20 cellular contexts compared by ENCODE assay signal in genomic region chr6:119716668-119717270, GRCh38.
DNase-seq lines count a peak whose midpoint lies in the region; ATAC-seq, FAIRE-seq and TF ChIP-seq lines count a peak whose summit lies in the region.
"Had no signal": no experiment of that assay in that cellular context is flagged by ENCODE, and none has a peak within 500 bp of the region (broad histone marks: within the 10 kb centered on the region; RNA-seq: fewer than 3 reads in every experiment).

No MANE protein-coding gene starts in this region.

- in situ Hi-C loops in brain microvascular endothelial cell (cut with HindIII; ENCODE audit: low pct_ligation_motif_present, low sequenced_read_pairs) = no loop called here

- no peak overlapping the region for H2BK20ac ChIP-seq in H1 (ENCODE audit: low read length)

- no TSS peak for BruUV-seq in PC-9 (replicated peaks; lab: Mats Ljungman, UMichigan)

- H3K27ac ChIP-seq in PC-9 = peak overlapping the region; percentile 83
- H3K27ac ChIP-seq in H1 (ENCODE audit: low read depth, low read length) = 0 out of 2 replicates have a peak overlapping the region, but pooled peaks have one; percentile 19
- H3K27ac ChIP-seq in brain microvascular endothelial cell = no peak overlapping the region
- H3K27ac ChIP-seq: BLaER1 had no signal

- WGBS in H1 (ENCODE audit: extremely low coverage in 1 of 2, insufficient coverage in 1 of 2, insufficient read length in 1 of 2, insufficient replicate concordance in 2 of 2, low coverage in 1 of 2, low lambda C conversion rate in 2 of 2, missing lambda C conversion rate in 1 of 2), 2 experiments = 94% methylated on average over 2 of the region's 2 CpGs; no CpG with 5 or more reads in 1 of the 2 experiments

- no peaks in the 10 kb centered on the region for H3K36me3 ChIP-seq in PC-9 (ENCODE audit: low read depth)
- H3K36me3 ChIP-seq in H1 (ENCODE audit: control insufficient read depth in 2 of 4, insufficient read depth in 4 of 4, low read length in 3 of 4) = no peaks in the 10 kb centered on the region
- no peaks in the 10 kb centered on the region for H3K36me3 ChIP-seq in brain microvascular endothelial cell (replicated peaks)
- H3K36me3 ChIP-seq: BLaER1 had no signal

- no peaks in the 10 kb centered on the region for H3K36me3 Mint-ChIP-seq in stimulated activated effector memory CD8-positive, alpha-beta T cell treated with anti-CD3 and anti-CD28 coated beads, Interleukin-12 subunit alpha, Interleukin-12 subunit beta, amount 100 ng/mL, for 72 hours
- H3K36me3 Mint-ChIP-seq: CD4-positive, alpha-beta memory T cell had no signal

- no peak overlapping the region for H3K14ac ChIP-seq in H1 (ENCODE audit: insufficient read length)

- H3K9me3 ChIP-seq in PC-9 (ENCODE audit: insufficient read depth, low read depth) (no peaks in the 10 kb centered on the region; the same call in 1 of the 2 replicates), H1 (ENCODE audit: insufficient read depth in 2 of 2, low read depth in 1 of 2, low read length in 1 of 2) (no peaks in the 10 kb centered on the region)
- H3K9me3 ChIP-seq: BLaER1 had no signal

- H2BK15ac ChIP-seq in H1 (ENCODE audit: low read length) = no peak overlapping the region

- TF ChIP-seq CTCF in PC-9 (conservative IDR thresholded peaks at IDR 0.05) (no peak), H1 (IDR thresholded peaks at IDR 0.05; ENCODE audit: control extremely low read depth in 1 of 3, insufficient read depth in 1 of 3, low read depth in 1 of 3, low read length in 3 of 3) (no peak), brain microvascular endothelial cell (IDR thresholded peaks at IDR 0.05; ENCODE audit: low read depth, low read length, missing control alignments) (no peak)

- peaks cover 45% of the 10 kb centered on the region for H3K4me1 ChIP-seq in PC-9 (replicated peaks; ENCODE audit: insufficient read depth)
- peaks cover 0 to 10% (median 3%) of the 10 kb centered on the region in 4 experiments; a peak in 2 of 7 replicates for H3K4me1 ChIP-seq in H1 (replicated peaks in 1 of 4; ENCODE audit: control insufficient read depth in 3 of 4, insufficient read depth in 4 of 4, low read length in 3 of 4)
- H3K4me1 ChIP-seq: BLaER1 had no signal

- DNase-seq in D341Med (ENCODE audit: low spot score) = peak; percentile 27
- DNase-seq in PC-9 = no peak
- no peak for DNase-seq in H1 (ENCODE audit: low read depth in 1 of 2, low spot score in 2 of 2)
- DNase-seq in stimulated activated effector memory CD8-positive, alpha-beta T cell treated with anti-CD3 and anti-CD28 coated beads, Interleukin-12 subunit alpha, Interleukin-12 subunit beta, amount 100 ng/mL, for 72 hours (ENCODE audit: low spot score in 2 of 2) = no peak
- no peak for DNase-seq in hypothalamus (lab: John Stamatoyannopoulos, UW)
- no peak for DNase-seq in brain microvascular endothelial cell
- no peak for DNase-seq in T-helper 2 cell
- DNase-seq: 8988T; Calu3; CD4-positive, alpha-beta memory T cell; DMS 273 treated with DMSO at 0.1 percent for 48 hours; DMS53; DND-41; EL; HCEC 1CT; IMR-90 had no signal

- H3K4me1 Mint-ChIP-seq in stimulated activated effector memory CD8-positive, alpha-beta T cell treated with anti-CD3 and anti-CD28 coated beads, Interleukin-12 subunit alpha, Interleukin-12 subunit beta, amount 100 ng/mL, for 72 hours = no peaks in the 10 kb centered on the region

- H3K79me2 ChIP-seq in PC-9 (ENCODE audit: low read depth) (no peaks in the 10 kb centered on the region), H1 (ENCODE audit: control insufficient read depth in 1 of 2, insufficient read depth in 2 of 2, low read length in 2 of 2) (no peaks in the 10 kb centered on the region)

- TF ChIP-seq POLR2A in H1 (IDR thresholded peaks at IDR 0.05; ENCODE audit: control extremely low read depth in 1 of 2, low read depth in 2 of 2, low read length in 2 of 2) = no peak

- no peak overlapping the region for H2AK5ac ChIP-seq in H1 (ENCODE audit: low read depth, low read length)

- no peak overlapping the region for H3K9ac ChIP-seq in H1 (replicated peaks in 1 of 4; ENCODE audit: extremely low read depth in 1 of 4, low read depth in 3 of 4, low read length in 3 of 4)
- H3K9ac ChIP-seq: BLaER1 had no signal

- no peak overlapping the region for H2BK120ac ChIP-seq in H1 (replicated peaks; ENCODE audit: low read depth, low read length)

- no peaks in the 10 kb centered on the region for H3K27me3 ChIP-seq in PC-9 (ENCODE audit: insufficient read depth, low read depth)
- no peaks in the 10 kb centered on the region for H3K27me3 ChIP-seq in H1 (replicated peaks in 1 of 4; ENCODE audit: control insufficient read depth in 3 of 4, extremely low read depth in 1 of 4, insufficient read depth in 3 of 4, low read length in 3 of 4)
- no peaks in the 10 kb centered on the region for H3K27me3 ChIP-seq in brain microvascular endothelial cell (replicated peaks)
- H3K27me3 ChIP-seq: BLaER1 had no signal

- no peaks in the 10 kb centered on the region for H3K79me1 ChIP-seq in H1 (ENCODE audit: low read depth, low read length)

- no peak overlapping the region for H3K23ac ChIP-seq in H1 (ENCODE audit: insufficient read length)

- CTCF ChIA-PET in PC-9 (lab: Charles Lee) = no interaction called here
- CTCF ChIA-PET in H1 (lab: Charles Lee; ENCODE audit: partially characterized antibody) = interaction anchor here (0.5 to 3.0 kb wide), 3 partner anchors 11 to 265 kb away, joined by 3 to 12 read pairs (median 3); no protein-coding TSS in a partner anchor

- H4K8ac ChIP-seq in H1 (ENCODE audit: extremely low read depth, insufficient read depth, low read length) = no peak overlapping the region

- H4K5ac ChIP-seq in H1 (ENCODE audit: insufficient read length, low read depth, low read length) = no peak overlapping the region

- POLR2A ChIA-PET in PC-9 (lab: Charles Lee; ENCODE audit: unreplicated experiment) (no interaction called here), H1 (lab: Charles Lee; ENCODE audit: partially characterized antibody) (no interaction called here)

- intact Hi-C loops in PC-9 (cut with micrococcal nuclease; ENCODE audit: unreplicated experiment) = no loop called here

- ATAC-seq in stimulated activated effector memory CD8-positive, alpha-beta T cell treated with anti-CD3 and anti-CD28 coated beads, Interleukin-12 subunit alpha, Interleukin-12 subunit beta, amount 100 ng/mL, for 72 hours = peak; percentile 32
- ATAC-seq: GM12878 had no signal

- TF ChIP-seq EP300 in H1 (IDR thresholded peaks at IDR 0.05; ENCODE audit: borderline replicate concordance in 1 of 2, low read depth in 2 of 2, low read length in 2 of 2) = no peak

- H3K27ac Mint-ChIP-seq in stimulated activated effector memory CD8-positive, alpha-beta T cell treated with anti-CD3 and anti-CD28 coated beads, Interleukin-12 subunit alpha, Interleukin-12 subunit beta, amount 100 ng/mL, for 72 hours = no peak overlapping the region
- H3K27ac Mint-ChIP-seq: CD4-positive, alpha-beta memory T cell had no signal

- no peak for FAIRE-seq in H1 (lab: Jason Lieb, UNC)
- FAIRE-seq: GM12878, HTR-8/SVneo had no signal

- no peak for TF ChIP-seq RAD21 in H1 (IDR thresholded peaks at IDR 0.05 in 1 of 2, conservative IDR thresholded peaks at IDR 0.05 in 1 of 2; ENCODE audit: low read depth in 2 of 2, low read length in 2 of 2)

- no peaks in the 10 kb centered on the region; the same call in 1 of the 2 replicates for H3K9me2 ChIP-seq in PC-9 (ENCODE audit: insufficient read depth)

- H3K4me3 ChIP-seq in PC-9 (no peak overlapping the region), H1 (ENCODE audit: extremely low read depth in 1 of 4, insufficient read depth in 2 of 4, low read depth in 3 of 4, low read length in 4 of 4) (no peak overlapping the region), brain microvascular endothelial cell (ENCODE audit: low read depth, low read length) (no peak overlapping the region)
- H3K4me3 ChIP-seq: BLaER1, GM12878 had no signal

- peak overlapping the region; percentile 36; the same call in 1 of the 2 replicates for H2AFZ ChIP-seq in PC-9
- H2AFZ ChIP-seq in H1 (ENCODE audit: low read length) = peak overlapping the region; percentile 8; the same call in 1 of the 2 replicates

- H3K56ac ChIP-seq in H1 (replicated peaks; ENCODE audit: insufficient read length, low read depth, low read length) = no peak overlapping the region

- no peaks in the 10 kb centered on the region for H3K9me3 Mint-ChIP-seq in stimulated activated effector memory CD8-positive, alpha-beta T cell treated with anti-CD3 and anti-CD28 coated beads, Interleukin-12 subunit alpha, Interleukin-12 subunit beta, amount 100 ng/mL, for 72 hours
- H3K9me3 Mint-ChIP-seq: CD4-positive, alpha-beta memory T cell had no signal

- H4K20me1 ChIP-seq in PC-9 (ENCODE audit: insufficient read depth) (no peaks in the 10 kb centered on the region), H1 (replicated peaks in 1 of 2; ENCODE audit: control insufficient read depth in 1 of 2, insufficient read depth in 2 of 2, low read length in 2 of 2) (no peaks in the 10 kb centered on the region)
- H4K20me1 ChIP-seq: BLaER1 had no signal

- peak overlapping the region; percentile 64 for H3K4me2 ChIP-seq in PC-9
- 0 out of 4 replicates have a peak overlapping the region, but pooled peaks of 1 of the 2 experiments have one; percentile 24 for H3K4me2 ChIP-seq in H1 (ENCODE audit: insufficient read depth in 1 of 2, low read depth in 2 of 2, low read length in 2 of 2)
- H3K4me2 ChIP-seq: BLaER1 had no signal

- H3K4me3 Mint-ChIP-seq in stimulated activated effector memory CD8-positive, alpha-beta T cell treated with anti-CD3 and anti-CD28 coated beads, Interleukin-12 subunit alpha, Interleukin-12 subunit beta, amount 100 ng/mL, for 72 hours = no peak overlapping the region
- H3K4me3 Mint-ChIP-seq: CD14-positive monocyte had no signal

- H2BK5ac ChIP-seq in H1 (ENCODE audit: low read depth, low read length) = no peak overlapping the region

- H3K23me2 ChIP-seq in H1 (ENCODE audit: low read depth, low read length) = no peaks in the 10 kb centered on the region; the same call in 1 of the 2 replicates

- H3F3A ChIP-seq in PC-9 (ENCODE audit: insufficient read depth, low read depth) = peaks cover 21% of the 10 kb centered on the region

- H3K4ac ChIP-seq in H1 (replicated peaks; ENCODE audit: insufficient read length, low read depth, low read length) = no peak overlapping the region

- H3K18ac ChIP-seq in H1 (ENCODE audit: extremely low read depth, low read length) = no peak overlapping the region

- no peak overlapping the region for H4K91ac ChIP-seq in H1 (replicated peaks; ENCODE audit: insufficient read length, low read length)

- no peak overlapping the region for H2BK12ac ChIP-seq in H1 (ENCODE audit: low read depth, low read length)

TF ChIP-seq in H1, 55 proteins besides CTCF, POLR2A, EP300 and RAD21:
- TF ChIP-seq RXRA (IDR thresholded peaks at IDR 0.05; ENCODE audit: insufficient read depth, low read depth, low read length) = no peak
- TF ChIP-seq TCF12 (IDR thresholded peaks at IDR 0.05; ENCODE audit: low read depth, low read length) = no peak
